Comparison of ENCODE assay signal across 27 cellular contexts in genomic region chr2:152638590-152638989, GRCh38.
"Had no signal": no experiment of that assay in that cellular context is flagged by ENCODE, and none has a peak within 500 bp of the region (broad histone marks: within the 10 kb centered on the region; RNA-seq: fewer than 3 reads in every experiment).

No MANE protein-coding gene starts in this region.

- H3K9me3 ChIP-seq: colonic mucosa, esophagus muscularis mucosa, esophagus squamous epithelium, gastrocnemius medialis, gastroesophageal sphincter, heart left ventricle, heart right ventricle had no signal

- H3K4me3 Mint-ChIP-seq: dendritic cell treated with granulocyte-macrophage colony-stimulating factor and Interleukin-4, amounts not matched to agents 40 ng/mL and 50 ng/mL, for 4 days; effector memory CD8-positive, alpha-beta T cell; endodermal cell had no signal

- FAIRE-seq: colon, endometrium, endothelial cell of umbilical vein, frontal cortex had no signal

- H3K27me3 ChIP-seq: colonic mucosa, esophagus muscularis mucosa, esophagus squamous epithelium, foreskin keratinocyte, gastrocnemius medialis, gastroesophageal sphincter, heart left ventricle, heart right ventricle had no signal

- H3K9me3 Mint-ChIP-seq: dendritic cell treated with granulocyte-macrophage colony-stimulating factor and Interleukin-4, amounts not matched to agents 40 ng/mL and 50 ng/mL, for 4 days; effector memory CD8-positive, alpha-beta T cell; endodermal cell had no signal

- H3K4me1 ChIP-seq: colonic mucosa, esophagus squamous epithelium, foreskin keratinocyte, gastrocnemius medialis had no signal

- H3K4me3 ChIP-seq: colonic mucosa, coronary artery, esophagus muscularis mucosa, esophagus squamous epithelium, gastrocnemius medialis, gastroesophageal sphincter, heart left ventricle, heart right ventricle had no signal

- H3K4me1 Mint-ChIP-seq: endodermal cell had no signal

- DNase-seq: colonic mucosa; cortex of kidney; dermis blood vessel endothelial cell; effector CD4-positive, alpha-beta T cell; effector CD8-positive, alpha-beta T cell; effector memory CD4-positive, alpha-beta T cell; effector memory CD8-positive, alpha-beta T cell; endodermal cell; esophagus squamous epithelium; foreskin fibroblast; foreskin keratinocyte; foreskin melanocyte; gastrocnemius medialis; glutamatergic neuron; head of caudate nucleus; heart left ventricle; heart right ventricle had no signal

- H3K36me3 ChIP-seq: colonic mucosa had no signal

- ATAC-seq: effector memory CD8-positive, alpha-beta T cell; esophagus mucosa; foreskin keratinocyte; gastrocnemius medialis; gastroesophageal sphincter; heart left ventricle; heart right ventricle had no signal

- H3K27ac ChIP-seq: colonic mucosa, coronary artery, epithelial cell of prostate, esophagus muscularis mucosa, esophagus squamous epithelium, foreskin keratinocyte, gastrocnemius medialis, gastroesophageal sphincter, heart left ventricle, heart right ventricle had no signal
